ENCODE assay signal across 31 cellular contexts in genomic region chr15:26729030-26729429, GRCh38. TPM values are rescaled to one million over a fixed set of nuclear protein-coding genes. Genes with fewer than 3 reads are reported as not detected.
"Had no signal": no experiment of that assay in that cellular context is flagged by ENCODE, and none has a peak within 500 bp of the region (broad histone marks: within the 10 kb centered on the region; RNA-seq: fewer than 3 reads in every experiment).

No MANE protein-coding gene starts in this region.

- H3K27ac Mint-ChIP-seq: activated CD4-positive, alpha-beta T cell treated with anti-CD3 and anti-CD28 coated beads, Interleukin-2, amount 10 ng/mL, durations not matched to agents 24 days and 14 days; activated CD8-positive, alpha-beta T cell treated with anti-CD3 and anti-CD28 coated beads for 36 hours; activated naive CD4-positive, alpha-beta T cell treated with anti-CD3 and anti-CD28 coated beads, Interleukin-2, amount 50 U/mL, for 24 hours; activated naive CD8-positive, alpha-beta T cell treated with anti-CD3 and anti-CD28 coated beads, Interleukin-2, amount 10 ng/mL, durations not matched to agents 7 days and 5 days; activated T-cell treated with anti-CD3 and anti-CD28 coated beads, Interleukin-2, amount 50 U/mL, for 24 hours; activated T-helper 2 cell treated with anti-CD3 and anti-CD28 coated beads, Interferon-gamma antibody, Interleukin-2, Interleukin-4, amounts not matched to agents 10 μg/mL and 5 μg/mL and 100 μg/mL, durations not matched to agents 14 hours and 24 hours and 36 hours had no signal

- H3K9me3 ChIP-seq: MG63, SJCRH30 had no signal

- H3K4me3 Mint-ChIP-seq: activated CD4-positive, alpha-beta T cell treated with anti-CD3 and anti-CD28 coated beads, Interleukin-2, amount 10 ng/mL, durations not matched to agents 24 days and 14 days; activated CD8-positive, alpha-beta T cell treated with anti-CD3 and anti-CD28 coated beads for 36 hours; activated naive CD4-positive, alpha-beta T cell treated with anti-CD3 and anti-CD28 coated beads, Interleukin-2, amount 50 U/mL, for 24 hours; activated naive CD8-positive, alpha-beta T cell treated with anti-CD3 and anti-CD28 coated beads, Interleukin-2, amount 10 ng/mL, durations not matched to agents 7 days and 5 days; activated T-cell treated with anti-CD3 and anti-CD28 coated beads, Interleukin-2, amount 50 U/mL, for 24 hours had no signal

- H3K36me3 Mint-ChIP-seq: activated naive CD4-positive, alpha-beta T cell treated with anti-CD3 and anti-CD28 coated beads, Interleukin-2, amount 50 U/mL, for 24 hours; activated naive CD8-positive, alpha-beta T cell treated with anti-CD3 and anti-CD28 coated beads, Interleukin-2, amount 10 ng/mL, durations not matched to agents 7 days and 5 days had no signal

- H3K4me1 ChIP-seq: body of pancreas, breast epithelium, SJCRH30 had no signal

- DNase-seq: activated CD4-positive, alpha-beta T cell treated with anti-CD3 and anti-CD28 coated beads, Interleukin-2, amount 10 ng/mL, durations not matched to agents 24 days and 14 days; activated CD4-positive, alpha-beta T cell treated with anti-CD3 and anti-CD28 coated beads, Interleukin-2, amount 50 U/mL, for 4 hours; activated CD8-positive, alpha-beta T cell treated with anti-CD3 and anti-CD28 coated beads for 36 hours; activated gamma-delta T cell; activated naive CD4-positive, alpha-beta T cell treated with Interleukin-2 at 50 U/mL for 16 hours; activated naive CD8-positive, alpha-beta T cell treated with anti-CD3 and anti-CD28 coated beads, Interleukin-2, amount 10 ng/mL, durations not matched to agents 7 days and 5 days; activated T-cell treated with anti-CD3 and anti-CD28 coated beads, Interleukin-2, amount 50 U/mL, for 24 hours; amygdala; body of pancreas; Kasumi-1; MG63; NCI-H1048; NCI-H1105 treated with DMSO at 0.1 percent for 48 hours; NCI-H1436; NCI-H1694; NCI-H1930; NCI-H2081 treated with DMSO at 0.1 percent for 48 hours; NCI-H345; NCI-H510A; SHP77; SJCRH30; T1000; WERI-Rb-1 had no signal

- ATAC-seq: activated CD8-positive, alpha-beta T cell treated with anti-CD3 and anti-CD28 coated beads for 36 hours; body of pancreas; Panc1 had no signal

- H3K9me3 Mint-ChIP-seq: activated naive CD4-positive, alpha-beta T cell treated with anti-CD3 and anti-CD28 coated beads, Interleukin-2, amount 50 U/mL, for 24 hours had no signal

- H3K27me3 Mint-ChIP-seq: activated CD4-positive, alpha-beta T cell treated with anti-CD3 and anti-CD28 coated beads, Interleukin-2, amount 10 ng/mL, durations not matched to agents 24 days and 14 days; activated CD8-positive, alpha-beta T cell treated with anti-CD3 and anti-CD28 coated beads for 36 hours; activated naive CD8-positive, alpha-beta T cell treated with anti-CD3 and anti-CD28 coated beads, Interleukin-2, amount 10 ng/mL, durations not matched to agents 7 days and 5 days; activated T-cell treated with anti-CD3 and anti-CD28 coated beads, Interleukin-2, amount 50 U/mL, for 24 hours had no signal

- H3K27me3 ChIP-seq: body of pancreas, breast epithelium, MG63, SJCRH30 had no signal

- H3K27ac ChIP-seq: body of pancreas, breast epithelium, SJCRH30, SK-N-MC, WERI-Rb-1 had no signal

- H3K4me1 Mint-ChIP-seq: activated CD4-positive, alpha-beta T cell treated with anti-CD3 and anti-CD28 coated beads, Interleukin-2, amount 10 ng/mL, durations not matched to agents 24 days and 14 days; activated naive CD4-positive, alpha-beta T cell treated with anti-CD3 and anti-CD28 coated beads, Interleukin-2, amount 50 U/mL, for 24 hours; activated naive CD8-positive, alpha-beta T cell treated with anti-CD3 and anti-CD28 coated beads, Interleukin-2, amount 10 ng/mL, durations not matched to agents 7 days and 5 days had no signal

RNA-seq across cellular contexts. Expression of gene GABRB3, which starts 43.8 kb away (rescaled TPM):
- total RNA-seq: activated CD4-positive, alpha-beta T cell treated with anti-CD3 and anti-CD28 coated beads, Interleukin-2, amount 10 ng/mL, durations not matched to agents 24 days and 14 days; activated CD8-positive, alpha-beta memory T cell treated with anti-CD3 and anti-CD28 coated beads for 36 hours; activated naive CD8-positive, alpha-beta T cell treated with anti-CD3 and anti-CD28 coated beads, Interleukin-2, amount 10 ng/mL, durations not matched to agents 7 days and 5 days; activated T-helper 2 cell treated with anti-CD3 and anti-CD28 coated beads, Interferon-gamma antibody, Interleukin-2, Interleukin-4, amounts not matched to agents 10 μg/mL and 5 μg/mL and 100 μg/mL, durations not matched to agents 14 hours and 24 hours and 36 hours; T-helper 1 cell treated with Interleukin-12 subunit alpha and Interleukin-12 subunit beta and Interleukin-4 antibody, amounts not matched to agents 30 ng/mL and 1 ng/mL, for 36 hours; T-helper 2 cell treated with Interferon-gamma antibody and Interleukin-4, amounts not matched to agents 100 ng/mL and 5 ng/mL, for 36 hours had no signal
